9 cellular contexts compared by ENCODE assay signal in genomic region chr6:16676978-16677377, GRCh38.
DNase-seq lines count a peak whose midpoint lies in the region; ATAC-seq and TF ChIP-seq lines count a peak whose summit lies in the region.
"Had no signal": no experiment of that assay in that cellular context is flagged by ENCODE, and none has a peak within 500 bp of the region (broad histone marks: within the 10 kb centered on the region; RNA-seq: fewer than 3 reads in every experiment).

No MANE protein-coding gene starts in this region.

- no peaks in the 10 kb centered on the region for H3K9me3 ChIP-seq in Panc1 (ENCODE audit: control insufficient read depth, insufficient read depth, low read depth, low read length)
- H3K9me3 ChIP-seq in trophoblast cell (ENCODE audit: insufficient read depth, low read depth, low read length) = no peaks in the 10 kb centered on the region
- H3K9me3 ChIP-seq in tibial nerve = no peaks in the 10 kb centered on the region
- no peaks in the 10 kb centered on the region for H3K9me3 ChIP-seq in SK-N-SH

- no peak for TF ChIP-seq RAD21 in SK-N-SH (IDR thresholded peaks at IDR 0.05; ENCODE audit: low read length)

- ATAC-seq in Panc1 = peak; percentile 78

- TF ChIP-seq EP300 in tibial nerve (IDR thresholded peaks at IDR 0.05) = no peak
- TF ChIP-seq EP300 in SK-N-SH (IDR thresholded peaks at IDR 0.05; ENCODE audit: borderline replicate concordance in 1 of 2, low read depth in 1 of 2, low read length in 1 of 2) = no peak

- no peak for TF ChIP-seq CTCF in Panc1 (IDR thresholded peaks at IDR 0.05)
- no peak for TF ChIP-seq CTCF in fibroblast of the aortic adventitia (IDR thresholded peaks at IDR 0.05; ENCODE audit: insufficient read depth, low read length)
- no peak for TF ChIP-seq CTCF in tibial nerve (IDR thresholded peaks at IDR 0.05)
- no peak for TF ChIP-seq CTCF in SK-N-SH (IDR thresholded peaks at IDR 0.05)

- H3K79me1 ChIP-seq in trophoblast cell (ENCODE audit: low read length) = no peaks in the 10 kb centered on the region

- H3K4me2 ChIP-seq in trophoblast cell (ENCODE audit: low read length) (no peak overlapping the region), SK-N-SH (no peak overlapping the region)

- peak overlapping the region; percentile 74 for H3K27ac ChIP-seq in Panc1 (ENCODE audit: low read length)
- no peak overlapping the region for H3K27ac ChIP-seq in trophoblast cell (ENCODE audit: low read depth, low read length)
- peak overlapping the region in 2 of 4 donors; percentile 57 to 63 for H3K27ac ChIP-seq in tibial nerve
- no peak overlapping the region for H3K27ac ChIP-seq in SK-N-SH (ENCODE audit: low read depth in 2 of 2, low read length in 1 of 2)

- no peak overlapping the region for H3K18ac ChIP-seq in trophoblast cell (ENCODE audit: low read length)

- H4K12ac ChIP-seq in trophoblast cell (ENCODE audit: low read depth, low read length) = no peak overlapping the region

- no peak overlapping the region for H3K14ac ChIP-seq in trophoblast cell (ENCODE audit: low read length)

- no peak for TF ChIP-seq POLR2A in tibial nerve (IDR thresholded peaks at IDR 0.05)

- H2BK5ac ChIP-seq in trophoblast cell (ENCODE audit: low read depth, low read length, poor library complexity) = no peak overlapping the region

- no peak overlapping the region for H2AK5ac ChIP-seq in trophoblast cell (ENCODE audit: low read length)

- no peak overlapping the region for H3K23ac ChIP-seq in trophoblast cell (ENCODE audit: low read length)

- peaks cover 4% of the 10 kb centered on the region for H4K20me1 ChIP-seq in SK-N-SH (ENCODE audit: insufficient read depth)

- H2BK120ac ChIP-seq in trophoblast cell (ENCODE audit: insufficient read depth, low read length, poor library complexity) = no peak overlapping the region

- no peak overlapping the region for H3K4ac ChIP-seq in trophoblast cell (ENCODE audit: low read depth, low read length)

- intact Hi-C loops in Panc1 (cut with micrococcal nuclease; ENCODE audit: unreplicated experiment) = no loop called here

- CTCF ChIA-PET in Panc1 (lab: Charles Lee) = interaction anchor here (0.9 kb wide), 1 partner anchor 12 kb away, joined by 3 read pairs; no protein-coding TSS in a partner anchor
- CTCF ChIA-PET in SK-N-SH (lab: Yijun Ruan, JAX) = no interaction called here

- H3K79me2 ChIP-seq in trophoblast cell (ENCODE audit: control insufficient read depth, insufficient read depth, low read length, poor library complexity) (no peaks in the 10 kb centered on the region), SK-N-SH (ENCODE audit: insufficient read depth) (peaks cover 59% of the 10 kb centered on the region)

- H2BK12ac ChIP-seq in trophoblast cell (ENCODE audit: low read length) = no peak overlapping the region

- H3K36me3 ChIP-seq in Panc1 (ENCODE audit: control insufficient read depth, insufficient read depth, low read length) (no peaks in the 10 kb centered on the region), trophoblast cell (ENCODE audit: control insufficient read depth in 1 of 2, insufficient read depth in 2 of 2, low read length in 2 of 2) (no peaks in the 10 kb centered on the region), tibial nerve (no peaks in the 10 kb centered on the region), SK-N-SH (replicated peaks in 1 of 2; ENCODE audit: control insufficient read depth in 1 of 2, insufficient read depth in 2 of 2, low read length in 1 of 2) (peaks cover 0 to 8% of the 10 kb centered on the region in 2 experiments)

- H3K4me3 ChIP-seq in Panc1 (ENCODE audit: low read depth in 2 of 2, low read length in 2 of 2) (peak overlapping the region in 1 of 2 experiments; percentile 41; a peak in 2 of 4 replicates), fibroblast of the aortic adventitia (ENCODE audit: low read depth, low read length) (no peak overlapping the region), trophoblast cell (ENCODE audit: low read depth, low read length) (no peak overlapping the region), tibial nerve (peak overlapping the region in 1 of 4 donors; percentile 26), SK-N-SH (ENCODE audit: low read depth in 2 of 2, low read length in 1 of 2) (no peak overlapping the region)

- POLR2A ChIA-PET in Panc1 (lab: Charles Lee) = no interaction called here
- POLR2A ChIA-PET in SK-N-SH (lab: Yijun Ruan, JAX) = no interaction called here

- H3K9me2 ChIP-seq in SK-N-SH = no peaks in the 10 kb centered on the region

- DNase-seq in EL = peak; percentile 49
- DNase-seq in Panc1 (ENCODE audit: low read depth, low spot score) = peak; percentile 88
- peak; percentile 50 for DNase-seq in fibroblast of the aortic adventitia (ENCODE audit: low read depth)
- DNase-seq in trophoblast cell = peak; percentile 74 to 88
- no peak for DNase-seq in NCI-H2029 (lab: John Stamatoyannopoulos, UW)
- DNase-seq in COLO829 (ENCODE audit: low spot score) = no peak
- DNase-seq in tibial nerve (ENCODE audit: low spot score in 2 of 2) = no peak
- DNase-seq in SK-N-SH = no peak
- DNase-seq: naive B cell had no signal

- in situ Hi-C loops in Panc1 (cut with HindIII; ENCODE audit: low pct_unique_long_range_greater_than_20kb, low sequenced_read_pairs) = no loop called here

- H3K27me3 ChIP-seq in Panc1 (ENCODE audit: control insufficient read depth, insufficient read depth, low read length) = no peaks in the 10 kb centered on the region
- H3K27me3 ChIP-seq in trophoblast cell (ENCODE audit: insufficient read depth, low read length) = no peaks in the 10 kb centered on the region
- no peaks in the 10 kb centered on the region for H3K27me3 ChIP-seq in tibial nerve
- H3K27me3 ChIP-seq in SK-N-SH (ENCODE audit: insufficient read depth) = no peaks in the 10 kb centered on the region

- H3K9ac ChIP-seq in trophoblast cell (ENCODE audit: low read length) = no peak overlapping the region
- no peak overlapping the region for H3K9ac ChIP-seq in SK-N-SH

- H2AFZ ChIP-seq in trophoblast cell (ENCODE audit: insufficient read depth, low read length, poor library complexity) = no peak overlapping the region
- no peak overlapping the region for H2AFZ ChIP-seq in SK-N-SH (ENCODE audit: low read depth)

- no TSS peak for BruUV-seq in Panc1 (replicated peaks; lab: Mats Ljungman, UMichigan)

- no peak overlapping the region for H4K91ac ChIP-seq in trophoblast cell (ENCODE audit: low read depth, low read length)

- no CpG with 5 or more reads among the region's 6 CpGs for WGBS in trophoblast cell (ENCODE audit: extremely low coverage, insufficient coverage, insufficient read length)
- 39 to 41% methylated on average over 6 of the region's 6 CpGs for WGBS in tibial nerve, 2 donors
- 68% methylated on average over 6 of the region's 6 CpGs for WGBS in SK-N-SH (ENCODE audit: low lambda C conversion rate)

- H4K8ac ChIP-seq in trophoblast cell (ENCODE audit: low read depth, low read length) = no peak overlapping the region

- H3K4me1 ChIP-seq in Panc1 (ENCODE audit: control insufficient read depth, insufficient read depth, low read length) = peaks cover 80% of the 10 kb centered on the region
- H3K4me1 ChIP-seq in trophoblast cell (ENCODE audit: control insufficient read depth in 1 of 2, insufficient read depth in 2 of 2, low read length in 2 of 2) = peaks cover 2 to 3% of the 10 kb centered on the region in 2 experiments
- peaks cover 0 to 41% (median 16%) of the 10 kb centered on the region in 4 donors for H3K4me1 ChIP-seq in tibial nerve
- peaks cover 0 to 20% of the 10 kb centered on the region in 2 experiments; a peak in 2 of 4 replicates for H3K4me1 ChIP-seq in SK-N-SH (ENCODE audit: control insufficient read depth in 1 of 2, insufficient read depth in 2 of 2, low read depth in 1 of 2, low read length in 1 of 2)

- H3F3A ChIP-seq in SK-N-SH (replicated peaks; ENCODE audit: insufficient read depth) = peaks cover 22% of the 10 kb centered on the region

TF ChIP-seq in SK-N-SH, 30 proteins besides CTCF, POLR2A, EP300 and RAD21 (continues in another document):
- TF ChIP-seq EZH2phosphoT487 (IDR thresholded peaks at IDR 0.05; ENCODE audit: borderline replicate concordance, low read depth) (no peak), SMC3 (IDR thresholded peaks at IDR 0.05; ENCODE audit: low read depth, low read length) (no peak), GATA2 (CRISPR knock-in tag; IDR thresholded peaks at IDR 0.05) (no peak), FOXJ3 (CRISPR knock-in tag; IDR thresholded peaks at IDR 0.05) (no peak), MAX (IDR thresholded peaks at IDR 0.05; ENCODE audit: low read depth) (no peak), YY1 (IDR thresholded peaks at IDR 0.05; ENCODE audit: low read depth) (no peak), ZBTB33 (IDR thresholded peaks at IDR 0.05; ENCODE audit: borderline replicate concordance, low read depth) (no peak), GABPA (IDR thresholded peaks at IDR 0.05; ENCODE audit: low read depth) (no peak), POLR2AphosphoS5 (IDR thresholded peaks at IDR 0.05; ENCODE audit: low read depth, low read length) (no peak), CHD2 (IDR thresholded peaks at IDR 0.05; ENCODE audit: low read length, partially characterized antibody) (no peak), ELF1 (IDR thresholded peaks at IDR 0.05) (no peak)

Comparison
In these comparisons a context has a peak if more than half of its experiments do, and no peak if none do; other contexts are left out.
1. DNase-seq: peak in EL (single experiment), Panc1 (single experiment), fibroblast of the aortic adventitia (single experiment) and trophoblast cell (2 of 2); none in NCI-H2029 (single experiment), COLO829 (single experiment), tibial nerve (0 of 2) and SK-N-SH (single experiment).